In genomic region chr2:10285191-10285577, GRCh38 we compare ENCODE assay signal across 12 cellular contexts. TPM values are rescaled to one million over a fixed set of nuclear protein-coding genes. Genes with fewer than 3 reads are reported as not detected.
A peak's percentile ranks its signal among the peaks of the same experiment; 100 is the strongest.
DNase-seq lines count a peak whose midpoint lies in the region; ATAC-seq and TF ChIP-seq lines count a peak whose summit lies in the region.
"Had no signal": no experiment of that assay in that cellular context is flagged by ENCODE, and none has a peak within 500 bp of the region (broad histone marks: within the 10 kb centered on the region; RNA-seq: fewer than 3 reads in every experiment).

No MANE protein-coding gene starts in this region.

- H3K36me3 ChIP-seq in breast epithelium = no peaks in the 10 kb centered on the region
- H3K36me3 ChIP-seq in body of pancreas (replicated peaks in 1 of 2; ENCODE audit: insufficient read depth in 1 of 2, low read depth in 2 of 2) = no peaks in the 10 kb centered on the region
- H3K36me3 ChIP-seq in vagina = no peaks in the 10 kb centered on the region

- H3K27ac Mint-ChIP-seq in MCF 10A (ENCODE audit: low read depth, unreplicated experiment) (no peak overlapping the region), neural crest cell (ENCODE audit: unreplicated experiment) (peak overlapping the region; percentile 68), WTC11 (no peak overlapping the region)

- BruUV-seq in MCF 10A (replicated peaks; lab: Mats Ljungman, UMichigan) = no TSS peak

- ATAC-seq in body of pancreas = no peak
- no peak for ATAC-seq in GM21825 (IDR thresholded peaks at IDR 0.05; ENCODE audit: unreplicated experiment)
- ATAC-seq in HG03196 (IDR thresholded peaks at IDR 0.05; ENCODE audit: unreplicated experiment) = no peak
- no peak for ATAC-seq in WTC11

- H3K9me3 ChIP-seq in breast epithelium (no peaks in the 10 kb centered on the region), body of pancreas (no peaks in the 10 kb centered on the region), vagina (no peaks in the 10 kb centered on the region)

- 58 to 60% methylated on average over 4 to 5 of the region's 5 CpGs for whole genome bisulfite sequencing in body of pancreas, 2 donors

- H3K4me3 Mint-ChIP-seq in MCF 10A (ENCODE audit: unreplicated experiment) (no peak overlapping the region), neural crest cell (no peak overlapping the region), WTC11 (no peak overlapping the region)
- H3K4me3 Mint-ChIP-seq: CD4-positive, alpha-beta memory T cell; natural killer cell treated with Interleukin-12 subunit alpha and Interleukin-12 subunit beta and Interleukin-15 and Interleukin-18, amount 100 ng/mL, for 72 hours had no signal

- intact Hi-C loops in breast epithelium (cut with DNase I; ENCODE audit: low total_unique reads) = loop anchor here (5.0 kb wide), 1 partner anchor 1268 kb away; no protein-coding TSS in a partner anchor
- intact Hi-C loops in MCF 10A (cut with micrococcal nuclease) = no loop called here
- intact Hi-C loops in body of pancreas (cut with DNase I) = no loop called here
- intact Hi-C loops in vagina (cut with DNase I) = no loop called here

- H3K36me3 Mint-ChIP-seq in MCF 10A (ENCODE audit: insufficient read depth, unreplicated experiment) (no peaks in the 10 kb centered on the region), neural crest cell (ENCODE audit: low read depth) (no peaks in the 10 kb centered on the region), WTC11 (no peaks in the 10 kb centered on the region)
- H3K36me3 Mint-ChIP-seq: CD4-positive, alpha-beta memory T cell; natural killer cell treated with Interleukin-12 subunit alpha and Interleukin-12 subunit beta and Interleukin-15 and Interleukin-18, amount 100 ng/mL, for 72 hours had no signal

- DNase-seq in breast epithelium (ENCODE audit: low spot score in 2 of 2) = no peak
- no peak for DNase-seq in MCF 10A (ENCODE audit: unreplicated experiment)
- peak in 1 of 4 donors; percentile 27 for DNase-seq in body of pancreas
- DNase-seq in neural crest cell (ENCODE audit: low read depth, low spot score) = no peak
- DNase-seq in vagina (ENCODE audit: extremely low spot score in 2 of 2) = no peak
- no peak for DNase-seq in WTC11 (ENCODE audit: low spot score)
- DNase-seq: activated effector memory CD4-positive, alpha-beta T cell treated with Interleukin-2 at 50 U/mL for 16 hours; CD4-positive, alpha-beta memory T cell; effector CD4-positive, alpha-beta T cell had no signal

- POLR2A ChIA-PET in MCF 10A (lab: Yijun Ruan, JAX) = interaction anchor here (0.8 to 1.2 kb wide), 3 partner anchors 13 to 123 kb away, joined by 3 to 4 read pairs (median 3); partner anchors contain the start of gene HPCAL1
- POLR2A ChIA-PET in WTC11 (lab: Charles Lee) = interaction anchor here (0.5 to 1.3 kb wide), 2 partner anchors 12 to 16 kb away, joined by 3 to 6 read pairs; no protein-coding TSS in a partner anchor

- no peak for TF ChIP-seq POLR2A in breast epithelium (IDR thresholded peaks at IDR 0.05)
- TF ChIP-seq POLR2A in body of pancreas (IDR thresholded peaks at IDR 0.05) = no peak
- TF ChIP-seq POLR2A in vagina (IDR thresholded peaks at IDR 0.05) = no peak

- H3K4me1 ChIP-seq in breast epithelium (peaks cover 7 to 10% of the 10 kb centered on the region in 2 donors), body of pancreas (peaks cover 26% of the 10 kb centered on the region), vagina (peaks cover 19% of the 10 kb centered on the region)

- H3K27ac ChIP-seq in breast epithelium = peak overlapping the region; percentile 20 to 26
- H3K27ac ChIP-seq in body of pancreas = peak overlapping the region; percentile 57 to 71 (median 63)
- peak overlapping the region; percentile 46 for H3K27ac ChIP-seq in vagina

- H3K27me3 Mint-ChIP-seq in MCF 10A (ENCODE audit: insufficient read depth, unreplicated experiment) (no peaks in the 10 kb centered on the region), neural crest cell (ENCODE audit: low read depth) (no peaks in the 10 kb centered on the region), WTC11 (ENCODE audit: low read depth) (peaks cover 3% of the 10 kb centered on the region; the same call in 1 of the 2 replicates)
- H3K27me3 Mint-ChIP-seq: CD4-positive, alpha-beta memory T cell; natural killer cell treated with Interleukin-12 subunit alpha and Interleukin-12 subunit beta and Interleukin-15 and Interleukin-18, amount 100 ng/mL, for 72 hours had no signal

- H3K9me3 Mint-ChIP-seq in MCF 10A (ENCODE audit: unreplicated experiment) (no peaks in the 10 kb centered on the region), neural crest cell (no peaks in the 10 kb centered on the region), WTC11 (no peaks in the 10 kb centered on the region; the same call in 1 of the 2 replicates)
- H3K9me3 Mint-ChIP-seq: CD4-positive, alpha-beta memory T cell; natural killer cell treated with Interleukin-12 subunit alpha and Interleukin-12 subunit beta and Interleukin-15 and Interleukin-18, amount 100 ng/mL, for 72 hours had no signal

- no peak for TF ChIP-seq CTCF in breast epithelium (IDR thresholded peaks at IDR 0.05)
- TF ChIP-seq CTCF in MCF 10A (IDR thresholded peaks at IDR 0.05; ENCODE audit: unreplicated experiment) = no peak
- TF ChIP-seq CTCF in body of pancreas (IDR thresholded peaks at IDR 0.05) = no peak
- no peak for TF ChIP-seq CTCF in neural crest cell (conservative IDR thresholded peaks at IDR 0.05)
- no peak for TF ChIP-seq CTCF in vagina (IDR thresholded peaks at IDR 0.05)
- no peak for TF ChIP-seq CTCF in WTC11 (IDR thresholded peaks at IDR 0.05)

- no peak overlapping the region for H3K4me3 ChIP-seq in breast epithelium
- no peak overlapping the region for H3K4me3 ChIP-seq in body of pancreas
- H3K4me3 ChIP-seq in vagina = no peak overlapping the region

- peaks cover 55% of the 10 kb centered on the region for H3K4me1 Mint-ChIP-seq in MCF 10A (ENCODE audit: insufficient read depth, unreplicated experiment)
- peaks cover 18% of the 10 kb centered on the region for H3K4me1 Mint-ChIP-seq in neural crest cell
- peaks cover 8% of the 10 kb centered on the region for H3K4me1 Mint-ChIP-seq in WTC11

- CTCF ChIA-PET in MCF 10A (lab: Yijun Ruan, JAX) (interaction anchor here (0.7 to 1.6 kb wide), 6 partner anchors 17 to 149 kb away, joined by 3 to 7 read pairs (median 3); no protein-coding TSS in a partner anchor), WTC11 (lab: Charles Lee) (interaction anchor here (1.7 to 3.6 kb wide), 5 partner anchors 17 to 150 kb away, joined by 4 to 35 read pairs (median 12); partner anchors contain the start of gene HPCAL1)

- H3K27me3 ChIP-seq in breast epithelium (no peaks in the 10 kb centered on the region), body of pancreas (no peaks in the 10 kb centered on the region), vagina (no peaks in the 10 kb centered on the region)

TF ChIP-seq in WTC11, 78 proteins besides CTCF, POLR2A, EP300 and RAD21 (continues in another document):
- no peak for TF ChIP-seq IRF2 (CRISPR knock-in tag; IDR thresholded peaks at IDR 0.05; ENCODE audit: borderline replicate concordance, low read depth)
- no peak for TF ChIP-seq E2F4 (CRISPR knock-in tag; IDR thresholded peaks at IDR 0.05; ENCODE audit: borderline replicate concordance, low read depth)
- no peak for TF ChIP-seq ZNF263 (CRISPR knock-in tag; IDR thresholded peaks at IDR 0.05; ENCODE audit: low read depth)
- no peak for TF ChIP-seq ZNF532 (CRISPR knock-in tag; IDR thresholded peaks at IDR 0.05; ENCODE audit: borderline replicate concordance)

RNA-seq across cellular contexts. Expression of gene HPCAL1, which starts 17.5 kb away (rescaled TPM):
- total RNA-seq in breast epithelium (10 to 100 TPM; 38.6 to 41.9 (median 41.6) TPM), MCF 10A (2022) (136 and 144 TPM in 2 replicates), body of pancreas (10 to 100 TPM; 41.0 to 66.3 TPM), neural crest cell (16.2 and 17.3 TPM in 2 replicates), vagina (43.7 TPM), WTC11 (2021) (10.5 to 12.4 TPM (median 11.8 TPM) in 3 replicates)
